Comparison of ENCODE assay signal across 9 cellular contexts in genomic region chr17:76261421-76262215, GRCh38. TPM values are rescaled to one million over a fixed set of nuclear protein-coding genes. Genes with fewer than 3 reads are reported as not detected.
DNase-seq lines count a peak whose midpoint lies in the region; ATAC-seq and TF ChIP-seq lines count a peak whose summit lies in the region.
"Had no signal": no experiment of that assay in that cellular context is flagged by ENCODE, and none has a peak within 500 bp of the region (broad histone marks: within the 10 kb centered on the region; RNA-seq: fewer than 3 reads in every experiment).

No MANE protein-coding gene starts in this region.

- peak overlapping the region; percentile 95 for H2AFZ ChIP-seq in OCI-LY3 (ENCODE audit: low read depth, low read length)

- TF ChIP-seq POLR2A in esophagus muscularis mucosa (IDR thresholded peaks at IDR 0.05; ENCODE audit: low read depth): no peak

- no peak for TF ChIP-seq EP300 in esophagus muscularis mucosa (IDR thresholded peaks at IDR 0.05)

- TF ChIP-seq CTCF in GM12875 (IDR thresholded peaks at IDR 0.05; ENCODE audit: borderline replicate concordance, insufficient read depth, low read depth, low read length) (no peak), OCI-LY3 (IDR thresholded peaks at IDR 0.05; ENCODE audit: low read depth, low read length) (peak; percentile 38), esophagus muscularis mucosa (IDR thresholded peaks at IDR 0.05) (no peak)

- DNase-seq in esophagus muscularis mucosa (ENCODE audit: extremely low spot score): no peak
- DNase-seq in renal cortical epithelial cell (ENCODE audit: low read depth): peak; percentile 86
- no peak for DNase-seq in KG1 (lab: John Stamatoyannopoulos, UW)
- no peak for DNase-seq in NOMO-1 (lab: John Stamatoyannopoulos, UW; ENCODE audit: unreplicated experiment in 2 of 2)
- DNase-seq: NCI-H2171 treated with DMSO at 0.1 percent for 48 hours had no signal

- ATAC-seq in HG03378 (IDR thresholded peaks at IDR 0.05; ENCODE audit: unreplicated experiment) (no peak), GM19351 (IDR thresholded peaks at IDR 0.05; ENCODE audit: unreplicated experiment) (no peak)

- H3K9ac ChIP-seq in OCI-LY3 (ENCODE audit: low read length): peak overlapping the region; percentile 76

- peak overlapping the region; percentile 94 for H3K27ac ChIP-seq in OCI-LY3 (ENCODE audit: low read length)
- H3K27ac ChIP-seq in esophagus muscularis mucosa (replicated peaks in 1 of 4): peak overlapping the region; percentile 20 to 50 (median 34)

- H3K4me1 ChIP-seq in OCI-LY3 (ENCODE audit: low read length): peaks cover 37% of the 10 kb centered on the region
- H3K4me1 ChIP-seq in esophagus muscularis mucosa: peaks cover 20 to 32% (median 27%) of the 10 kb centered on the region in 4 donors

- peak overlapping the region; percentile 12 for H3K4me3 ChIP-seq in GM12875 (ENCODE audit: low read depth, low read length)
- H3K4me3 ChIP-seq in OCI-LY3 (ENCODE audit: low read length): peak overlapping the region; percentile 66
- no peak overlapping the region for H3K4me3 ChIP-seq in esophagus muscularis mucosa

- H3K9me3 ChIP-seq in OCI-LY3 (ENCODE audit: insufficient read depth, low read length) (no peaks in the 10 kb centered on the region), esophagus muscularis mucosa (no peaks in the 10 kb centered on the region)

- peak overlapping the region; percentile 82 for H3K4me2 ChIP-seq in OCI-LY3 (ENCODE audit: low read length)

- H3K36me3 ChIP-seq in OCI-LY3 (replicated peaks; ENCODE audit: low read depth, low read length) (peaks cover 10% of the 10 kb centered on the region), esophagus muscularis mucosa (no peaks in the 10 kb centered on the region)

- intact Hi-C loops in esophagus muscularis mucosa (cut with DNase I): no loop called here

- H4K20me1 ChIP-seq in OCI-LY3 (ENCODE audit: insufficient read depth, low read length): no peaks in the 10 kb centered on the region; the same call in 1 of the 2 replicates

- peaks cover 23% of the 10 kb centered on the region for H3K79me2 ChIP-seq in OCI-LY3 (ENCODE audit: low read length)

- no peaks in the 10 kb centered on the region for H3K27me3 ChIP-seq in OCI-LY3 (ENCODE audit: low read depth, low read length)
- no peaks in the 10 kb centered on the region for H3K27me3 ChIP-seq in esophagus muscularis mucosa

- 83% methylated on average over 23 of the region's 23 CpGs for WGBS in esophagus muscularis mucosa

RNA-seq across cellular contexts. Expression of gene UBALD2, which starts 3.5 kb away (rescaled TPM):
- total RNA-seq in esophagus muscularis mucosa (10 to 100 TPM in 3 of 4 donors, 1 to 10 TPM in 1; 9.1 to 16.2 (median 12.4) TPM), renal cortical epithelial cell (2.9 and 3.3 TPM in 2 replicates)

RNA-seq across cellular contexts. Expression of gene RNF157, which starts 21.3 kb away (rescaled TPM):
- 1 to 10 TPM; 2.1 to 8.1 (median 4.8) TPM for total RNA-seq in esophagus muscularis mucosa
- total RNA-seq in renal cortical epithelial cell: 2.1 and 3.6 TPM in 2 replicates

RNA-seq across cellular contexts. Expression of gene QRICH2, which starts 46.5 kb away (rescaled TPM):
- total RNA-seq in esophagus muscularis mucosa (1 to 10 TPM; 1.7 to 2.6 (median 2.1) TPM), renal cortical epithelial cell (1.4 and 2.8 TPM in 2 replicates)

Comparison
In these comparisons a context has a peak if more than half of its experiments do, and no peak if none do; other contexts are left out.
1. H3K4me3 ChIP-seq: peak in GM12875 (single experiment) and OCI-LY3 (single experiment); none in esophagus muscularis mucosa (0 of 4).